ENCODE assay signal across 12 cellular contexts in the genomic region with DNA sequence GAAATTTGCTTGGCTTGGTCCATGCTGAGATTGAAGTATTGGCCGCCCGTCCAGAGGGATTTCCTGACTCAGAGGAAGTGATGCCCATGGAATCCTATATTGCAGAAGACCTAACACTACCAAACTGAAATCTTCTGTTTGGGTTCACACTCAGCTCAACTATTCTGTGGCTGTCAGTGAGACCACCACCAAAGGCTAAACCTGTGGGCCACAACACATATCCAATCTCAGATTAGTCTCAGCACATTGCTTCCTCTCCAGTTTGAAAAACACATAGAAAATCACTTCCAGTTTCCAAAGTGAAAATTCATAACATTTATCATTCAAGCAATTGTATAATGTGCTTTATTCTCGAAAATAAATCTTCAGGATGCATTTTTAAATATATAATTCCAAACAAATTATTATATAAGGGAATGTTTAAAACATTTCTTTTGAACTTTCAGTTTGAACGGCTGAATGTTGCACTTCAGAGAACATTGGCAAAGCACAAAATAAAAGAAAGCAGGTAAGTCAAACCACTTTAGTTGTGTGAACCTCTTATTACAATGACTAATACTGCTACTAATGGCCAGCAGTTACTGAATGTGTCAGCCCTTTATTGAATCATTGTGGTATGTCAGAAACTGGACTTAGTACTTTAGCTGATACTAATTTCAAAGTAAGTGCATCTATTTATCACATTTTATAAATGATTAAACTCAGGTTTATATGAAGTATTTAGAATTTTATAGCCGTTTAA. TPM values are rescaled to one million over a fixed set of nuclear protein-coding genes. Genes with fewer than 3 reads are reported as not detected.
DNase-seq lines count a peak whose midpoint lies in the region; ATAC-seq and TF ChIP-seq lines count a peak whose summit lies in the region.
"Had no signal": no experiment of that assay in that cellular context is flagged by ENCODE, and none has a peak within 500 bp of the region (broad histone marks: within the 10 kb centered on the region; RNA-seq: fewer than 3 reads in every experiment).

No MANE protein-coding gene starts in this region.

- in situ Hi-C loops in gastrocnemius medialis (cut with MboI; ENCODE audit: low sequenced_read_pairs in 4 of 4) = no loop called here

- no peak overlapping the region for H3K4me3 Mint-ChIP-seq in activated T-helper 2 cell treated with anti-CD3 and anti-CD28 coated beads, Interferon-gamma antibody, Interleukin-2, Interleukin-4, amounts not matched to agents 10 μg/mL and 5 μg/mL and 100 μg/mL, durations not matched to agents 14 hours and 24 hours and 36 hours (ENCODE audit: low read depth)
- H3K4me3 Mint-ChIP-seq: T-helper 1 cell treated with Interleukin-12 subunit alpha and Interleukin-12 subunit beta and Interleukin-4 antibody, amounts not matched to agents 30 μg/mL and 1 μg/mL, for 36 hours had no signal

- H3K79me2 ChIP-seq in Karpas-422 (ENCODE audit: low read length) (no peaks in the 10 kb centered on the region), mesendoderm (ENCODE audit: control insufficient read depth, insufficient read depth, low read length) (no peaks in the 10 kb centered on the region), osteoblast (ENCODE audit: insufficient read depth, low read length) (no peaks in the 10 kb centered on the region)

- H3K4me3 ChIP-seq in Karpas-422 (ENCODE audit: low read length) (no peak overlapping the region), mesendoderm (ENCODE audit: low read length) (no peak overlapping the region), osteoblast (ENCODE audit: insufficient read depth, low read length) (no peak overlapping the region), gastrocnemius medialis (no peak overlapping the region)
- H3K4me3 ChIP-seq: stomach had no signal

- H3K9me3 Mint-ChIP-seq in activated T-helper 2 cell treated with anti-CD3 and anti-CD28 coated beads, Interferon-gamma antibody, Interleukin-2, Interleukin-4, amounts not matched to agents 10 μg/mL and 5 μg/mL and 100 μg/mL, durations not matched to agents 14 hours and 24 hours and 36 hours = no peaks in the 10 kb centered on the region
- H3K9me3 Mint-ChIP-seq: T-helper 1 cell treated with Interleukin-12 subunit alpha and Interleukin-12 subunit beta and Interleukin-4 antibody, amounts not matched to agents 30 μg/mL and 1 μg/mL, for 36 hours had no signal

- ATAC-seq in GM18907 (IDR thresholded peaks at IDR 0.05; ENCODE audit: unreplicated experiment) (peak; percentile 96), HG02759 (IDR thresholded peaks at IDR 0.05; ENCODE audit: unreplicated experiment) (peak; percentile 97), gastrocnemius medialis (no peak)

- no peak overlapping the region for H2BK5ac ChIP-seq in mesendoderm (ENCODE audit: low read length)

- WGBS in mesendoderm (ENCODE audit: extremely low coverage, insufficient coverage, low lambda C conversion rate) = 100% methylated on average over 1 of the region's 5 CpGs

- no peak overlapping the region for H3K56ac ChIP-seq in mesendoderm (ENCODE audit: low read length)

- H3K27ac Mint-ChIP-seq in activated T-helper 2 cell treated with anti-CD3 and anti-CD28 coated beads, Interferon-gamma antibody, Interleukin-2, Interleukin-4, amounts not matched to agents 10 μg/mL and 5 μg/mL and 100 μg/mL, durations not matched to agents 14 hours and 24 hours and 36 hours = no peak overlapping the region
- H3K27ac Mint-ChIP-seq: T-helper 1 cell treated with Interleukin-12 subunit alpha and Interleukin-12 subunit beta and Interleukin-4 antibody, amounts not matched to agents 30 μg/mL and 1 μg/mL, for 36 hours had no signal

- no peaks in the 10 kb centered on the region for H4K20me1 ChIP-seq in Karpas-422 (ENCODE audit: insufficient read depth, low read depth, low read length)
- no peaks in the 10 kb centered on the region for H4K20me1 ChIP-seq in osteoblast (ENCODE audit: insufficient read depth, low read length)

- peak overlapping the region; percentile 79 for H2AFZ ChIP-seq in Karpas-422 (ENCODE audit: low read length)
- no peak overlapping the region for H2AFZ ChIP-seq in osteoblast (ENCODE audit: low read length)

- no peaks in the 10 kb centered on the region for H3K36me3 Mint-ChIP-seq in activated T-helper 2 cell treated with anti-CD3 and anti-CD28 coated beads, Interferon-gamma antibody, Interleukin-2, Interleukin-4, amounts not matched to agents 10 μg/mL and 5 μg/mL and 100 μg/mL, durations not matched to agents 14 hours and 24 hours and 36 hours (ENCODE audit: low read depth)

- H2AK5ac ChIP-seq in mesendoderm (ENCODE audit: low read length) = no peak overlapping the region

- H3K79me1 ChIP-seq in mesendoderm (ENCODE audit: low read length) = no peaks in the 10 kb centered on the region

- TF ChIP-seq POLR2A in gastrocnemius medialis (IDR thresholded peaks at IDR 0.05) = no peak

- peaks cover 4% of the 10 kb centered on the region for H3K27me3 Mint-ChIP-seq in activated T-helper 2 cell treated with anti-CD3 and anti-CD28 coated beads, Interferon-gamma antibody, Interleukin-2, Interleukin-4, amounts not matched to agents 10 μg/mL and 5 μg/mL and 100 μg/mL, durations not matched to agents 14 hours and 24 hours and 36 hours (ENCODE audit: low read depth)

- intact Hi-C loops in activated T-helper 2 cell treated with anti-CD3 and anti-CD28 coated beads, Interferon-gamma antibody, Interleukin-2, Interleukin-4, amounts not matched to agents 10 μg/mL and 5 μg/mL and 100 μg/mL, durations not matched to agents 14 hours and 24 hours and 36 hours (cut with micrococcal nuclease) = no loop called here
- intact Hi-C loops in gastrocnemius medialis (cut with DNase I; ENCODE audit: low total_unique reads) = no loop called here

- no peak overlapping the region for H3K23ac ChIP-seq in mesendoderm (ENCODE audit: low read length)

- H3K4me2 ChIP-seq in Karpas-422 (ENCODE audit: low read depth, low read length, poor library complexity, severe bottlenecking) = peak overlapping the region; percentile 44
- no peak overlapping the region for H3K4me2 ChIP-seq in mesendoderm (ENCODE audit: low read length)
- no peak overlapping the region for H3K4me2 ChIP-seq in osteoblast (ENCODE audit: insufficient read depth, low read length)

- peak; percentile 59 for DNase-seq in Karpas-422
- DNase-seq in mesendoderm = no peak
- no peak for DNase-seq in activated effector memory CD4-positive, alpha-beta T cell treated with Interleukin-2 at 50 U/mL for 16 hours
- no peak for DNase-seq in activated T-helper 2 cell treated with anti-CD3 and anti-CD28 coated beads, Interferon-gamma antibody, Interleukin-2, Interleukin-4, amounts not matched to agents 10 μg/mL and 5 μg/mL and 100 μg/mL, durations not matched to agents 14 hours and 24 hours and 36 hours (ENCODE audit: low spot score)
- no peak for DNase-seq in osteoblast (ENCODE audit: insufficient read length, low spot score, missing footprints)
- DNase-seq in gastrocnemius medialis = no peak
- DNase-seq: head of caudate nucleus, stomach had no signal

- H3K27ac ChIP-seq in Karpas-422 (ENCODE audit: low read length) = peak overlapping the region; percentile 53
- no peak overlapping the region for H3K27ac ChIP-seq in mesendoderm (ENCODE audit: low read depth, low read length)
- no peak overlapping the region for H3K27ac ChIP-seq in osteoblast (ENCODE audit: low read depth, low read length)
- no peak overlapping the region for H3K27ac ChIP-seq in gastrocnemius medialis
- H3K27ac ChIP-seq: stomach had no signal

- H3K4me1 Mint-ChIP-seq in activated T-helper 2 cell treated with anti-CD3 and anti-CD28 coated beads, Interferon-gamma antibody, Interleukin-2, Interleukin-4, amounts not matched to agents 10 μg/mL and 5 μg/mL and 100 μg/mL, durations not matched to agents 14 hours and 24 hours and 36 hours (ENCODE audit: low read depth) = no peaks in the 10 kb centered on the region

- H3K9me3 ChIP-seq in Karpas-422 (ENCODE audit: low read length) (peaks cover 11% of the 10 kb centered on the region), osteoblast (ENCODE audit: low read depth, low read length) (no peaks in the 10 kb centered on the region), gastrocnemius medialis (no peaks in the 10 kb centered on the region)

- H2BK120ac ChIP-seq in mesendoderm (ENCODE audit: low read depth, low read length) = no peak overlapping the region

- peak overlapping the region; percentile 56 for H4K8ac ChIP-seq in mesendoderm (ENCODE audit: low read depth, low read length)

- no peak overlapping the region for H3K18ac ChIP-seq in mesendoderm (ENCODE audit: low read length)

- H3K27me3 ChIP-seq in Karpas-422 (ENCODE audit: low read length) = no peaks in the 10 kb centered on the region
- H3K27me3 ChIP-seq in mesendoderm (ENCODE audit: insufficient read depth, low read length, poor library complexity) = no peaks in the 10 kb centered on the region
- H3K27me3 ChIP-seq in osteoblast (ENCODE audit: insufficient read depth, low read length) = no peaks in the 10 kb centered on the region
- H3K27me3 ChIP-seq in gastrocnemius medialis = no peaks in the 10 kb centered on the region
- H3K27me3 ChIP-seq: stomach had no signal

- no peak overlapping the region for H3K4ac ChIP-seq in mesendoderm (ENCODE audit: low read depth, low read length)

- H3K4me1 ChIP-seq in Karpas-422 (ENCODE audit: low read length) (peaks cover 54% of the 10 kb centered on the region), mesendoderm (ENCODE audit: control insufficient read depth, low read depth, low read length) (no peaks in the 10 kb centered on the region), osteoblast (ENCODE audit: insufficient read depth, low read length) (no peaks in the 10 kb centered on the region), gastrocnemius medialis (no peaks in the 10 kb centered on the region)

- peak overlapping the region; percentile 29 for H3K9ac ChIP-seq in Karpas-422 (ENCODE audit: low read length)
- no peak overlapping the region for H3K9ac ChIP-seq in mesendoderm (ENCODE audit: low read length)

- H3K36me3 ChIP-seq in Karpas-422 (ENCODE audit: insufficient read depth, low read length) (peaks cover 10% of the 10 kb centered on the region; the same call in 1 of the 2 replicates), mesendoderm (ENCODE audit: control insufficient read depth, insufficient read depth, low read length) (no peaks in the 10 kb centered on the region), osteoblast (ENCODE audit: insufficient read depth, low read length) (no peaks in the 10 kb centered on the region), gastrocnemius medialis (no peaks in the 10 kb centered on the region)

- H3K9me2 ChIP-seq in Karpas-422 (replicated peaks; ENCODE audit: insufficient read depth, low read length) = no peaks in the 10 kb centered on the region

- no peak overlapping the region for H4K5ac ChIP-seq in mesendoderm (ENCODE audit: low read length)

- no peak overlapping the region for H2BK15ac ChIP-seq in mesendoderm (replicated peaks; ENCODE audit: low read depth)

- no peak for TF ChIP-seq CTCF in osteoblast (IDR thresholded peaks at IDR 0.05; ENCODE audit: extremely low read depth, low read depth, low read length)
- TF ChIP-seq CTCF in gastrocnemius medialis (IDR thresholded peaks at IDR 0.05 in 4 of 5, conservative IDR thresholded peaks at IDR 0.05 in 1 of 5) = no peak

RNA-seq across cellular contexts. Expression of a gene that starts 37.0 kb away (rescaled TPM):
- 3.0 and 6.1 TPM in 2 replicates for total RNA-seq in Karpas-422 (2014; rRNA removed; shearing (Covaris generic); ENCODE audit: low replicate concordance)
- 0.01 TPM for polyA plus RNA-seq in mesendoderm (2013, experiment 1 of 2)
- polyA plus RNA-seq in mesendoderm (2013, experiment 2 of 2) = not detected
- total RNA-seq in activated T-helper 2 cell treated with anti-CD3 and anti-CD28 coated beads, Interferon-gamma antibody, Interleukin-2, Interleukin-4, amounts not matched to agents 10 μg/mL and 5 μg/mL and 100 μg/mL, durations not matched to agents 14 hours and 24 hours and 36 hours = not detected in 2 replicates
- total RNA-seq in osteoblast = 0.29 TPM in 1 of 2 replicates, not detected in the other
- total RNA-seq in gastrocnemius medialis = 10 to 100 TPM in 2 of 4 donors, 1 to 10 TPM in 2; 5.8 to 15.5 (median 9.6) TPM
- total RNA-seq: MCF 10A had no signal

RNA-seq across cellular contexts. Expression of a gene that starts 55.2 kb away (rescaled TPM):
- 0.47 and 3.2 TPM in 2 replicates for total RNA-seq in Karpas-422 (2014; rRNA removed; shearing (Covaris generic); ENCODE audit: low replicate concordance)
- 0.62 TPM for polyA plus RNA-seq in mesendoderm (2013, experiment 1 of 2)
- 0.73 TPM for polyA plus RNA-seq in mesendoderm (2013, experiment 2 of 2)
- 0.30 and 0.32 TPM in 2 replicates for total RNA-seq in activated T-helper 2 cell treated with anti-CD3 and anti-CD28 coated beads, Interferon-gamma antibody, Interleukin-2, Interleukin-4, amounts not matched to agents 10 μg/mL and 5 μg/mL and 100 μg/mL, durations not matched to agents 14 hours and 24 hours and 36 hours
- 1.1 and 2.9 TPM in 2 replicates for total RNA-seq in osteoblast
- total RNA-seq in gastrocnemius medialis = 1 to 10 TPM; 4.3 to 8.1 (median 5.5) TPM
- total RNA-seq: MCF 10A had no signal

Comparison
In these comparisons a context has a peak if more than half of its experiments do, and no peak if none do; other contexts are left out.
1. ATAC-seq: peak in GM18907 (single experiment) and HG02759 (single experiment); none in gastrocnemius medialis (0 of 2).